In genomic region chr10:12957081-12957480, GRCh38 we compare ENCODE assay signal across 21 cellular contexts.
"Had no signal": no experiment of that assay in that cellular context is flagged by ENCODE, and none has a peak within 500 bp of the region (broad histone marks: within the 10 kb centered on the region; RNA-seq: fewer than 3 reads in every experiment).

No MANE protein-coding gene starts in this region.

- DNase-seq: cortex of kidney; effector CD8-positive, alpha-beta T cell; effector memory CD8-positive, alpha-beta T cell; endodermal cell; erythroblast; esophagus squamous epithelium; foreskin fibroblast; foreskin melanocyte; gastrocnemius medialis; glutamatergic neuron; heart right ventricle; hippocampal formation; left cardiac atrium; left lung; left ventricle myocardium superior; lower lobe of right lung; mesenchymal stem cell; mucosa of descending colon had no signal

- H3K36me3 ChIP-seq: esophagus squamous epithelium, gastrocnemius medialis, heart right ventricle, left lung, lower lobe of right lung had no signal

- H3K27ac Mint-ChIP-seq: dendritic cell treated with granulocyte-macrophage colony-stimulating factor and Interleukin-4, amounts not matched to agents 40 ng/mL and 50 ng/mL, for 4 days; effector memory CD8-positive, alpha-beta T cell; endodermal cell; mesothelial cell of epicardium had no signal

- H3K4me1 Mint-ChIP-seq: endodermal cell had no signal

- H3K27ac ChIP-seq: epithelial cell of prostate, esophagus squamous epithelium, heart right ventricle, left lung, lower lobe of right lung had no signal

- H3K4me3 ChIP-seq: esophagus squamous epithelium, gastrocnemius medialis, heart right ventricle, left lung, lower lobe of right lung, mucosa of descending colon had no signal

- H3K4me1 ChIP-seq: gastrocnemius medialis, left lung had no signal

- H3K4me3 Mint-ChIP-seq: dendritic cell treated with granulocyte-macrophage colony-stimulating factor and Interleukin-4, amounts not matched to agents 40 ng/mL and 50 ng/mL, for 4 days; effector memory CD8-positive, alpha-beta T cell; endodermal cell; mesothelial cell of epicardium had no signal

- H3K9me3 ChIP-seq: gastrocnemius medialis, lower lobe of right lung, mucosa of descending colon had no signal

- H3K27me3 Mint-ChIP-seq: dendritic cell treated with granulocyte-macrophage colony-stimulating factor and Interleukin-4, amounts not matched to agents 40 ng/mL and 50 ng/mL, for 4 days had no signal
